Comparison of ENCODE assay signal across 8 cellular contexts in genomic region chr12:9750276-9751203, GRCh38. TPM values are rescaled to one million over a fixed set of nuclear protein-coding genes. Genes with fewer than 3 reads are reported as not detected.
DNase-seq lines count a peak whose midpoint lies in the region; ATAC-seq and TF ChIP-seq lines count a peak whose summit lies in the region.

No MANE protein-coding gene starts in this region.

- H3K36me3 ChIP-seq in BLaER1 = no peaks in the 10 kb centered on the region
- H3K36me3 ChIP-seq in esophagus muscularis mucosa = no peaks in the 10 kb centered on the region
- no peaks in the 10 kb centered on the region for H3K36me3 ChIP-seq in vagina

- TF ChIP-seq CTCF in esophagus muscularis mucosa (IDR thresholded peaks at IDR 0.05) = peak; percentile 82 to 85 (median 83)
- TF ChIP-seq CTCF in vagina (IDR thresholded peaks at IDR 0.05) = peak; percentile 70 to 77 (median 70)

- TF ChIP-seq POLR2A in esophagus muscularis mucosa (IDR thresholded peaks at IDR 0.05; ENCODE audit: low read depth) (no peak), vagina (IDR thresholded peaks at IDR 0.05) (no peak)

- H3K4me3 Mint-ChIP-seq in activated CD8-positive, alpha-beta memory T cell treated with anti-CD3 and anti-CD28 coated beads, Interleukin-2, amount 10 ng/mL, durations not matched to agents 7 days and 5 days = peak overlapping the region; percentile 37
- peak overlapping the region in 6 of 8 donors; percentile 22 to 87 (median 66) for H3K4me3 Mint-ChIP-seq in naive B cell

- ATAC-seq in GM18873 (IDR thresholded peaks at IDR 0.05; ENCODE audit: low FRiP score, unreplicated experiment) (peak; percentile 58), HG03571 (IDR thresholded peaks at IDR 0.05; ENCODE audit: unreplicated experiment) (peak; percentile 59), naive B cell (ENCODE audit: low read depth in 2 of 2) (peak; percentile 50 to 62)
- peak; percentile 65 for ATAC-seq in activated CD8-positive, alpha-beta memory T cell treated with anti-CD3 and anti-CD28 coated beads, Interleukin-2, amount 10 ng/mL, durations not matched to agents 7 days and 5 days

- H3K27me3 Mint-ChIP-seq in activated CD8-positive, alpha-beta memory T cell treated with anti-CD3 and anti-CD28 coated beads, Interleukin-2, amount 10 ng/mL, durations not matched to agents 7 days and 5 days = no peaks in the 10 kb centered on the region
- H3K27me3 Mint-ChIP-seq in naive B cell = no peaks in the 10 kb centered on the region

- no peaks in the 10 kb centered on the region for H3K9me3 Mint-ChIP-seq in activated CD8-positive, alpha-beta memory T cell treated with anti-CD3 and anti-CD28 coated beads, Interleukin-2, amount 10 ng/mL, durations not matched to agents 7 days and 5 days (ENCODE audit: low read depth)
- H3K9me3 Mint-ChIP-seq in naive B cell = peaks cover 0 to 4% (median 0%) of the 10 kb centered on the region in 7 donors

- WGBS in esophagus muscularis mucosa = 14% methylated on average over 20 of the region's 20 CpGs

- peaks cover 52% of the 10 kb centered on the region for H3K4me1 Mint-ChIP-seq in activated CD8-positive, alpha-beta memory T cell treated with anti-CD3 and anti-CD28 coated beads, Interleukin-2, amount 10 ng/mL, durations not matched to agents 7 days and 5 days
- H3K4me1 Mint-ChIP-seq in naive B cell = peaks cover 27 to 46% (median 28%) of the 10 kb centered on the region in 3 donors

- H4K20me1 ChIP-seq in BLaER1 = no peaks in the 10 kb centered on the region

- H3K4me3 ChIP-seq in BLaER1 (no peak overlapping the region), esophagus muscularis mucosa (peak overlapping the region; percentile 1 to 26 (median 12)), vagina (peak overlapping the region in 1 of 2 donors; percentile 21)

- H3K27ac ChIP-seq in BLaER1 (no peak overlapping the region), esophagus muscularis mucosa (replicated peaks in 1 of 4) (no peak overlapping the region), vagina (no peak overlapping the region)

- peaks cover 12% of the 10 kb centered on the region; the same call in 1 of the 2 replicates for H3K4me1 ChIP-seq in BLaER1
- peaks cover 0 to 8% (median 1%) of the 10 kb centered on the region in 4 donors for H3K4me1 ChIP-seq in esophagus muscularis mucosa
- peaks cover 5% of the 10 kb centered on the region for H3K4me1 ChIP-seq in vagina

- H3K27ac Mint-ChIP-seq in activated CD8-positive, alpha-beta memory T cell treated with anti-CD3 and anti-CD28 coated beads, Interleukin-2, amount 10 ng/mL, durations not matched to agents 7 days and 5 days = peak overlapping the region; percentile 61
- H3K27ac Mint-ChIP-seq in naive B cell = peak overlapping the region in 5 of 6 donors; percentile 78 to 93 (median 86)

- DNase-seq in NCI-H774 (lab: John Stamatoyannopoulos, UW) (peak; percentile 80), esophagus muscularis mucosa (ENCODE audit: extremely low spot score) (no peak), naive B cell (peak; percentile 74), vagina (ENCODE audit: extremely low spot score in 2 of 2) (no peak)
- DNase-seq in activated CD8-positive, alpha-beta memory T cell treated with anti-CD3 and anti-CD28 coated beads, Interleukin-2, amount 10 ng/mL, durations not matched to agents 7 days and 5 days = peak; percentile 71

- intact Hi-C loops in esophagus muscularis mucosa (cut with DNase I) (loop anchor here (5.0 kb wide), 1 partner anchor 392 kb away; no protein-coding TSS in a partner anchor), vagina (cut with DNase I) (no loop called here)

- no peak for TF ChIP-seq EP300 in esophagus muscularis mucosa (IDR thresholded peaks at IDR 0.05)

- CTCF ChIA-PET in activated CD8-positive, alpha-beta memory T cell treated with anti-CD3 and anti-CD28 coated beads, Interleukin-2, amount 10 ng/mL, durations not matched to agents 7 days and 5 days (lab: Charles Lee) = interaction anchor here (0.6 to 17.2 kb wide), 37 partner anchors 9 to 809 kb away, joined by 3 to 503 read pairs (median 5); partner anchors contain the start of genes CD69, CLEC12B and CLEC2B

- no peak overlapping the region for H3K9ac ChIP-seq in BLaER1

- peak overlapping the region; percentile 15; the same call in 1 of the 2 replicates for H3K4me2 ChIP-seq in BLaER1

- H3K27me3 ChIP-seq in BLaER1 (no peaks in the 10 kb centered on the region), esophagus muscularis mucosa (peaks cover 0 to 4% (median 0%) of the 10 kb centered on the region in 4 donors), vagina (no peaks in the 10 kb centered on the region)

- H3K36me3 Mint-ChIP-seq in activated CD8-positive, alpha-beta memory T cell treated with anti-CD3 and anti-CD28 coated beads, Interleukin-2, amount 10 ng/mL, durations not matched to agents 7 days and 5 days = peaks cover 36% of the 10 kb centered on the region
- peaks cover 15 to 25% of the 10 kb centered on the region in 2 donors for H3K36me3 Mint-ChIP-seq in naive B cell

- H3K9me3 ChIP-seq in BLaER1 = no peaks in the 10 kb centered on the region
- H3K9me3 ChIP-seq in esophagus muscularis mucosa = no peaks in the 10 kb centered on the region
- H3K9me3 ChIP-seq in vagina = no peaks in the 10 kb centered on the region

RNA-seq across cellular contexts. Expression of gene CD69, which starts 10.2 kb away (rescaled TPM):
- 100 to 1,000 TPM in 1 of 2 experiments, 10 to 100 TPM in 1; 76.0 to 104 TPM for total RNA-seq in activated CD8-positive, alpha-beta memory T cell treated with anti-CD3 and anti-CD28 coated beads, Interleukin-2, amount 10 ng/mL, durations not matched to agents 7 days and 5 days
- total RNA-seq in esophagus muscularis mucosa (1 to 10 TPM in 3 of 4 donors, under 1 TPM in 1; 0.65 to 3.3 (median 2.7) TPM), vagina (28.5 TPM)
- 1,000 to 10,000 TPM in 5 of 6 donors, 100 to 1,000 TPM in 1; 814 to 1,329 (median 1,116) TPM for polyA plus RNA-seq in naive B cell (ENCODE audit: low read depth in 6 of 6)

RNA-seq across cellular contexts. Expression of gene CLECL1, which starts 17.6 kb away (rescaled TPM):
- 1 to 10 TPM; 2.2 to 8.8 TPM for total RNA-seq in activated CD8-positive, alpha-beta memory T cell treated with anti-CD3 and anti-CD28 coated beads, Interleukin-2, amount 10 ng/mL, durations not matched to agents 7 days and 5 days
- total RNA-seq in esophagus muscularis mucosa = under 1 TPM in 1 of 4 donors, not detected in 3; 0.83 TPM
- polyA plus RNA-seq in naive B cell (ENCODE audit: low read depth in 6 of 6) = 10 to 100 TPM in 4 of 6 donors, 1 to 10 TPM in 2; 8.9 to 34.0 (median 11.5) TPM
- not detected for total RNA-seq in vagina

Comparison
In these comparisons a context has a peak if more than half of its experiments do, and no peak if none do; other contexts are left out.
1. DNase-seq: peak in NCI-H774 (single experiment), activated CD8-positive, alpha-beta memory T cell treated with anti-CD3 and anti-CD28 coated beads, Interleukin-2, amount 10 ng/mL, durations not matched to agents 7 days and 5 days (single experiment) and naive B cell (single experiment); none in esophagus muscularis mucosa (single experiment) and vagina (0 of 2).
2. Peak in every context shown above with its lines, with median percentiles within 50 percentile points of each other: ATAC-seq.